11 cellular contexts compared by ENCODE assay signal in genomic region chr12:91007531-91008290, GRCh38. TPM values are rescaled to one million over a fixed set of nuclear protein-coding genes. Genes with fewer than 3 reads are reported as not detected.
DNase-seq lines count a peak whose midpoint lies in the region; ATAC-seq lines count a peak whose summit lies in the region.
"Had no signal": no experiment of that assay in that cellular context is flagged by ENCODE, and none has a peak within 500 bp of the region (broad histone marks: within the 10 kb centered on the region; RNA-seq: fewer than 3 reads in every experiment).

No MANE protein-coding gene starts in this region.

- no peaks in the 10 kb centered on the region for H3K9me3 ChIP-seq in CD4-positive, CD25-positive, alpha-beta regulatory T cell (ENCODE audit: control insufficient read depth in 2 of 2, low read length in 2 of 2)
- H3K9me3 ChIP-seq: neutrophil had no signal

- no peak overlapping the region for H3K27ac ChIP-seq in CD4-positive, CD25-positive, alpha-beta regulatory T cell (ENCODE audit: insufficient read depth, low read length, poor library complexity, severe bottlenecking)
- H3K27ac ChIP-seq: neutrophil had no signal

- H3K27me3 ChIP-seq in CD4-positive, CD25-positive, alpha-beta regulatory T cell (ENCODE audit: control insufficient read depth, insufficient read depth, low read length): no peaks in the 10 kb centered on the region
- H3K27me3 ChIP-seq: neutrophil had no signal

- H3K27ac Mint-ChIP-seq in CD4-positive, CD25-positive, alpha-beta regulatory T cell: no peak overlapping the region

- H3K4me1 Mint-ChIP-seq in CD4-positive, CD25-positive, alpha-beta regulatory T cell: peaks cover 13 to 24% (median 21%) of the 10 kb centered on the region in 4 donors

- H3K36me3 ChIP-seq in CD4-positive, CD25-positive, alpha-beta regulatory T cell (ENCODE audit: control insufficient read depth, insufficient read depth, low read length): no peaks in the 10 kb centered on the region
- H3K36me3 ChIP-seq: neutrophil had no signal

- H3K4me3 ChIP-seq in CD4-positive, CD25-positive, alpha-beta regulatory T cell (ENCODE audit: low read depth, low read length): peak overlapping the region; percentile 2

- peaks cover 8% of the 10 kb centered on the region for H3K4me1 ChIP-seq in CD4-positive, CD25-positive, alpha-beta regulatory T cell (ENCODE audit: control insufficient read depth, insufficient read depth, low read length, poor library complexity, severe bottlenecking)

- H3K36me3 Mint-ChIP-seq in CD4-positive, CD25-positive, alpha-beta regulatory T cell: no peaks in the 10 kb centered on the region

- DNase-seq in CD4-positive, CD25-positive, alpha-beta regulatory T cell: peak in 1 of 3 donors; percentile 63
- DNase-seq in posterior cingulate gyrus (no peak), NCI-H187 (lab: John Stamatoyannopoulos, UW) (no peak), NCI-H146 treated with DMSO at 0.1 percent for 48 hours (lab: John Stamatoyannopoulos, UW; ENCODE audit: unreplicated experiment) (no peak), hippocampal formation (lab: John Stamatoyannopoulos, UW) (no peak)
- DNase-seq: erythroblast, NCI-H526 treated with DMSO at 0.1 percent for 48 hours had no signal

- H3K27me3 Mint-ChIP-seq in CD4-positive, CD25-positive, alpha-beta regulatory T cell: peaks cover 4% of the 10 kb centered on the region

- peaks cover 0 to 2% (median 0%) of the 10 kb centered on the region in 7 donors for H3K9me3 Mint-ChIP-seq in CD4-positive, CD25-positive, alpha-beta regulatory T cell

- H3K4me3 Mint-ChIP-seq in CD4-positive, CD25-positive, alpha-beta regulatory T cell: peak overlapping the region in 2 of 4 donors; percentile 20 to 79

- intact Hi-C loops in posterior cingulate gyrus (cut with DNase I): no loop called here

- no peak for ATAC-seq in CD4-positive, CD25-positive, alpha-beta regulatory T cell (ENCODE audit: low read depth in 2 of 2)
- ATAC-seq in GM19023 (IDR thresholded peaks at IDR 0.05; ENCODE audit: unreplicated experiment) (peak; percentile 61), HG02759 (IDR thresholded peaks at IDR 0.05; ENCODE audit: unreplicated experiment) (peak; percentile 75), HG03558 (IDR thresholded peaks at IDR 0.05; ENCODE audit: extremely low read depth, unreplicated experiment) (peak; percentile 53)

RNA-seq across cellular contexts. Expression of gene EPYC, which starts 2.9 kb away (rescaled TPM):
- total RNA-seq in CD4-positive, CD25-positive, alpha-beta regulatory T cell: not detected
- not detected for polyA plus RNA-seq in CD4-positive, CD25-positive, alpha-beta regulatory T cell

RNA-seq across cellular contexts. Expression of gene KERA, which starts 50.1 kb away (rescaled TPM):
- not detected for total RNA-seq in CD4-positive, CD25-positive, alpha-beta regulatory T cell
- polyA plus RNA-seq in CD4-positive, CD25-positive, alpha-beta regulatory T cell: not detected

RNA-seq across cellular contexts. Expression of gene CCER1, which starts 52.7 kb away (rescaled TPM):
- not detected for total RNA-seq in CD4-positive, CD25-positive, alpha-beta regulatory T cell
- not detected for polyA plus RNA-seq in CD4-positive, CD25-positive, alpha-beta regulatory T cell

Comparison
In these comparisons a context has a peak if more than half of its experiments do, and no peak if none do; other contexts are left out.
1. ATAC-seq: peak in GM19023 (single experiment), HG02759 (single experiment) and HG03558 (single experiment); none in CD4-positive, CD25-positive, alpha-beta regulatory T cell (0 of 2).